ENCODE assay signal across 11 cellular contexts in the genomic region with DNA sequence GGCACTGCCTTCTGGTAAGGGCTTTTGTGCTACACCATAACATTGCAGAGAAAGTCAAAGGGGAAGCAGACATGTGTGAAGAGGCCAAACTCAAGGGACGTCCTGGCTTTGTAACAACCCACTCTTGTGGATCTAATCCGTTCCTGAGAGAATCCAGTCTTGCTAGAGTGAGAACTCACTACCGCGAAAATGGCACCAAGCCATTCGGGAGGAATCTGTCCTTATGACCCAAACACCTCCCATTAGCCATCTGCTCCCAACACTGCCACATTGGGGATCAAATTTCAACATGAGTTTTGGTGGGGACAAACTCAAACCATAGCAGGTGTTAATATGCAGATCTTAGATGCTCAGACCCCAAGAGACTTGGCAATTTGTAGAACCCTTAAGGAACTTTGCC. TPM values are rescaled to one million over a fixed set of nuclear protein-coding genes. Genes with fewer than 3 reads are reported as not detected.
"Had no signal": no experiment of that assay in that cellular context is flagged by ENCODE, and none has a peak within 500 bp of the region (broad histone marks: within the 10 kb centered on the region; RNA-seq: fewer than 3 reads in every experiment).

No MANE protein-coding gene starts in this region.

RNA-seq across cellular contexts. Expression of a gene that starts 34.8 kb away (rescaled TPM):
- total RNA-seq: cerebellum, dermis blood vessel endothelial cell, epithelial cell of proximal tubule, spleen had no signal

RNA-seq across cellular contexts. Expression of a gene that starts 34.9 kb away (rescaled TPM):
- total RNA-seq: cerebellum, dermis blood vessel endothelial cell, epithelial cell of proximal tubule, kidney epithelial cell, left lobe of liver, lower lobe of right lung, mesothelial cell of epicardium, progenitor cell of endocrine pancreas, spleen, subcutaneous adipose tissue had no signal

RNA-seq across cellular contexts. Expression of a gene that starts 50.5 kb away (rescaled TPM):
- total RNA-seq: cerebellum; dermis blood vessel endothelial cell; kidney epithelial cell; left lobe of liver; natural killer cell treated with Interleukin-12 subunit alpha and Interleukin-12 subunit beta and Interleukin-15 and Interleukin-18, amount 100 ng/mL, for 72 hours had no signal

RNA-seq across cellular contexts. Expression of a gene that starts 50.6 kb away (rescaled TPM):
- total RNA-seq: dermis blood vessel endothelial cell had no signal
